Comparison of ENCODE assay signal across 19 cellular contexts in the genomic region with DNA sequence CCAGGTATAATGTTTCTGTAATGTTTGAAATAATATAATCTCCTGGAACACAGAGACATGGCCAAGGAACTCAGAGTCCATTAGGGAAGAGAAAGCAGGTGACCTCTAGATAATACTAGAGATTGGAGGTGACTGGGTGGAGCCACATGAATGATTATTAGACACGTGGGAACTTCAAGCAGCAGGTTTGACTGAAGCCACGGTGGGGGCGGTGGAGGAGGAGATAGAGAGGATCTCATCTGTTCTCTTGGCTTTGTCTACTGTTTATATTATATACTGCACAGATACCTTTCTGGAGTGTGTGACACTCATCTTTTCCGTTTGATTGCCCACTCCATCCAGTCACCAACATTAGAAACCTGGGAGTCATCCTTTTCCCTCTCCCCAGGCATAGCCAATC. TPM values are rescaled to one million over a fixed set of nuclear protein-coding genes. Genes with fewer than 3 reads are reported as not detected.
DNase-seq lines count a peak whose midpoint lies in the region; ATAC-seq and TF ChIP-seq lines count a peak whose summit lies in the region.
"Had no signal": no experiment of that assay in that cellular context is flagged by ENCODE, and none has a peak within 500 bp of the region (broad histone marks: within the 10 kb centered on the region; RNA-seq: fewer than 3 reads in every experiment).

No MANE protein-coding gene starts in this region.

- no peaks in the 10 kb centered on the region for H3K27me3 Mint-ChIP-seq in nephron progenitor cell (ENCODE audit: low read depth, poor library complexity)
- no peaks in the 10 kb centered on the region for H3K27me3 Mint-ChIP-seq in endodermal cell (ENCODE audit: insufficient read depth)
- H3K27me3 Mint-ChIP-seq: CD4-positive, alpha-beta T cell had no signal

- H3K36me3 Mint-ChIP-seq in nephron progenitor cell (ENCODE audit: low read depth) (peaks cover 85% of the 10 kb centered on the region), endodermal cell (ENCODE audit: low read depth) (peaks cover 81% of the 10 kb centered on the region)

- H4K20me1 ChIP-seq in GM23248 (ENCODE audit: insufficient read depth), result no peaks in the 10 kb centered on the region

- WGBS in GM23248 (ENCODE audit: low coverage in 1 of 2, low lambda C conversion rate in 2 of 2, missing lambda C conversion rate in 2 of 2), 2 experiments, result 79 to 83% methylated on average over 4 of the region's 4 CpGs
- WGBS in endodermal cell (ENCODE audit: insufficient coverage in 1 of 2, insufficient read length in 1 of 2), 2 experiments, result 90 to 97% methylated on average over 2 to 4 of the region's 4 CpGs

- DNase-seq in AG20443 (ENCODE audit: low spot score), result peak; percentile 7
- peak; percentile 9 for DNase-seq in GM23248
- no peak for DNase-seq in SK-N-MC (ENCODE audit: low read depth, low spot score)
- DNase-seq in nephron progenitor cell, result no peak
- DNase-seq in endodermal cell, result no peak
- no peak for DNase-seq in DMS 273 (lab: John Stamatoyannopoulos, UW; ENCODE audit: unreplicated experiment)
- DNase-seq: ACHN; AML-193; Caco-2; CD4-positive, alpha-beta T cell; DMS153; DMS79; GDM1; H9; KG1 had no signal

- H3K27me3 ChIP-seq in GM23248 (replicated peaks; ENCODE audit: insufficient read depth) (no peaks in the 10 kb centered on the region), endodermal cell (ENCODE audit: control insufficient read depth, insufficient read depth, low read length, poor library complexity, severe bottlenecking) (no peaks in the 10 kb centered on the region)

- H3K9me2 ChIP-seq in GM23248 (ENCODE audit: insufficient read depth), result no peaks in the 10 kb centered on the region

- TF ChIP-seq CTCF in nephron progenitor cell (IDR thresholded peaks at IDR 0.05) (no peak), endodermal cell (conservative IDR thresholded peaks at IDR 0.05) (no peak)

- H3K9me3 Mint-ChIP-seq in nephron progenitor cell (no peaks in the 10 kb centered on the region), endodermal cell (no peaks in the 10 kb centered on the region)
- H3K9me3 Mint-ChIP-seq: CD4-positive, alpha-beta T cell; H9 had no signal

- no peak for ATAC-seq in HG03280 (IDR thresholded peaks at IDR 0.05; ENCODE audit: unreplicated experiment)
- ATAC-seq: HepG2 had no signal

- H3K9ac ChIP-seq in GM23248, result no peak overlapping the region
- no peak overlapping the region for H3K9ac ChIP-seq in SK-N-MC (ENCODE audit: insufficient read length)
- H3K9ac ChIP-seq in endodermal cell (ENCODE audit: extremely low read depth, low read length, poor library complexity, severe bottlenecking), result no peak overlapping the region

- H3F3A ChIP-seq in GM23248 (ENCODE audit: insufficient read depth), result peaks cover 7% of the 10 kb centered on the region; the same call in 1 of the 2 replicates

- H3K4me1 Mint-ChIP-seq in nephron progenitor cell (no peaks in the 10 kb centered on the region), endodermal cell (no peaks in the 10 kb centered on the region)
- H3K4me1 Mint-ChIP-seq: H9 had no signal

- H3K27ac ChIP-seq in GM23248, result no peak overlapping the region
- H3K27ac ChIP-seq in SK-N-MC, result peak overlapping the region; percentile 42; the same call in 1 of the 2 replicates
- H3K27ac ChIP-seq in endodermal cell (ENCODE audit: low read depth, low read length), result no peak overlapping the region
- H3K27ac ChIP-seq: C4-2B had no signal

- no peaks in the 10 kb centered on the region for H3K79me2 ChIP-seq in GM23248 (ENCODE audit: insufficient read depth)

- H3K27ac Mint-ChIP-seq in nephron progenitor cell, result peak overlapping the region; percentile 61
- H3K27ac Mint-ChIP-seq in endodermal cell, result no peak overlapping the region
- H3K27ac Mint-ChIP-seq: CD4-positive, alpha-beta T cell had no signal

- H3K4me3 ChIP-seq in GM23248 (no peak overlapping the region), SK-N-MC (no peak overlapping the region), endodermal cell (ENCODE audit: low read length) (no peak overlapping the region)

- H3K4me2 ChIP-seq in GM23248 (ENCODE audit: unreplicated experiment), result no peak overlapping the region

- in situ Hi-C loops in GM23248 (cut with MboI), result no loop called here

- no peaks in the 10 kb centered on the region for H3K9me3 ChIP-seq in GM23248 (ENCODE audit: low read depth)
- no peaks in the 10 kb centered on the region for H3K9me3 ChIP-seq in SK-N-MC (ENCODE audit: low read depth, low read length)
- no peaks in the 10 kb centered on the region for H3K9me3 ChIP-seq in endodermal cell (ENCODE audit: control insufficient read depth, low read length)
- H3K9me3 ChIP-seq: Caco-2 had no signal

- H3K4me1 ChIP-seq in GM23248 (ENCODE audit: insufficient read depth) (no peaks in the 10 kb centered on the region), endodermal cell (ENCODE audit: control insufficient read depth, insufficient read depth, low read length) (no peaks in the 10 kb centered on the region)
- H3K4me1 ChIP-seq: Caco-2 had no signal

- no peak overlapping the region for H2AFZ ChIP-seq in GM23248

- H3K36me3 ChIP-seq in GM23248 (ENCODE audit: low read depth), result peaks cover 19% of the 10 kb centered on the region
- peaks cover 97% of the 10 kb centered on the region for H3K36me3 ChIP-seq in SK-N-MC (ENCODE audit: insufficient read depth, low read length)
- peaks cover 84% of the 10 kb centered on the region for H3K36me3 ChIP-seq in endodermal cell (ENCODE audit: control insufficient read depth, insufficient read depth, low read length)

- H3K4me3 Mint-ChIP-seq in nephron progenitor cell, result no peak overlapping the region
- no peak overlapping the region for H3K4me3 Mint-ChIP-seq in endodermal cell
- H3K4me3 Mint-ChIP-seq: CD4-positive, alpha-beta T cell; H9 had no signal

RNA-seq across cellular contexts. Expression of a gene that starts 33.7 kb away (rescaled TPM):
- total RNA-seq in GM23248 (2014; rRNA removed; shearing (Covaris generic)), result 25.4 and 30.0 TPM in 2 replicates
- polyA plus RNA-seq in GM23248 (2016; fragmentation: Nextera tagmentation; extraction: Ambion mirVana), result 6.9 and 7.2 TPM in 2 replicates
- total RNA-seq in endodermal cell, result 10 to 100 TPM; 22.9 to 24.4 TPM
- 9.7 TPM for polyA plus RNA-seq in endodermal cell (2013, experiment 1 of 2)
- polyA plus RNA-seq in endodermal cell (2013, experiment 2 of 2), result 8.9 TPM

RNA-seq across cellular contexts. Expression of a gene that starts 46.3 kb away (rescaled TPM):
- total RNA-seq in GM23248 (2014; rRNA removed; shearing (Covaris generic)), result 2.3 and 2.4 TPM in 2 replicates
- polyA plus RNA-seq in GM23248 (2016; fragmentation: Nextera tagmentation; extraction: Ambion mirVana), result 1.2 and 1.3 TPM in 2 replicates
- total RNA-seq in endodermal cell, result 10 to 100 TPM; 21.9 to 27.2 TPM
- 20.9 TPM for polyA plus RNA-seq in endodermal cell (2013, experiment 1 of 2)
- 19.5 TPM for polyA plus RNA-seq in endodermal cell (2013, experiment 2 of 2)

RNA-seq across cellular contexts. Expression of a gene that starts 57.6 kb away (rescaled TPM):
- total RNA-seq in GM23248 (2014; rRNA removed; shearing (Covaris generic)), result not detected in 2 replicates
- not detected in 2 replicates for polyA plus RNA-seq in GM23248 (2016; fragmentation: Nextera tagmentation; extraction: Ambion mirVana)
- total RNA-seq in endodermal cell, result under 1 TPM; 0.11 to 0.22 TPM
- 0.18 TPM for polyA plus RNA-seq in endodermal cell (2013, experiment 1 of 2)
- 0.21 TPM for polyA plus RNA-seq in endodermal cell (2013, experiment 2 of 2)
- total RNA-seq: Caco-2, H1 had no signal

Comparison
In these comparisons a context has a peak if more than half of its experiments do, and no peak if none do; other contexts are left out.
1. DNase-seq: peak in AG20443 (single experiment) and GM23248 (single experiment); none in SK-N-MC (single experiment), nephron progenitor cell (single experiment), endodermal cell (single experiment) and DMS 273 (single experiment).